ENCODE assay signal across 1 cellular context in genomic region chr4:148704291-148704690, GRCh38.
TF ChIP-seq lines count a peak whose summit lies in the region.

No MANE protein-coding gene starts in this region.

TF ChIP-seq in liver, 16 proteins besides CTCF, POLR2A, EP300 and RAD21 (continued from another document):
- TF ChIP-seq REST (IDR thresholded peaks at IDR 0.05) (no peak), NR2F2 (IDR thresholded peaks at IDR 0.05) (no peak), RXRA (IDR thresholded peaks at IDR 0.05) (no peak), MAX (IDR thresholded peaks at IDR 0.05) (no peak), GABPA (IDR thresholded peaks at IDR 0.05 in 1 of 2, conservative IDR thresholded peaks at IDR 0.05 in 1 of 2) (no peak), YY1 (IDR thresholded peaks at IDR 0.05) (no peak), JUND (IDR thresholded peaks at IDR 0.05) (no peak), ATF3 (IDR thresholded peaks at IDR 0.05) (no peak), SP1 (IDR thresholded peaks at IDR 0.05) (no peak), FOXA1 (IDR thresholded peaks at IDR 0.05) (no peak), HNF4G (IDR thresholded peaks at IDR 0.05) (no peak), FOXA2 (IDR thresholded peaks at IDR 0.05) (no peak), HNF4A (conservative IDR thresholded peaks at IDR 0.05) (no peak)
TF ChIP-seq in liver: peak in this region for 0.
